In the genomic region with DNA sequence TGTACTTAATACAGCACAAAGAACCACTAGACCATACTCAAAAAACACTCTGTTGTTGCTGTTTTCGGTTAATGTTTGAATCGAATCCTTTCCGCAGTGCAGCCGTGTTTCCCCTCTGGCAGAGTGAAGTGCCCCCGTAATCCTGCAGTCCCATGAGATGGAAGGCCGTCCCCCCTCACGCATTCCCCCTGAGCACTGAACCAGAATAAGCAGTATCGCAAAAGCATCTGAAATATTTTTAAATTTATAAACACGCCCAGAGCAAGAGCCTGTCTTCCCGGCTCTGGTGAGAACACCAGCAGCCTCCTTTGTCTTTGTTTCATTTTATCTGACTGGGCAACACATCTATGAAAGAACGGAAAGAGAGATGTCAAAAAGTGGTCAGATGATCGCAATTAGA, we compare ENCODE assay signal across 26 cellular contexts.
DNase-seq lines count a peak whose midpoint lies in the region; FAIRE-seq and TF ChIP-seq lines count a peak whose summit lies in the region.
"Had no signal": no experiment of that assay in that cellular context is flagged by ENCODE, and none has a peak within 500 bp of the region (broad histone marks: within the 10 kb centered on the region; RNA-seq: fewer than 3 reads in every experiment).

No MANE protein-coding gene starts in this region.

- H3K27ac ChIP-seq in brain microvascular endothelial cell, result no peak overlapping the region
- H3K27ac ChIP-seq: dorsolateral prefrontal cortex, SK-N-MC had no signal

- DNase-seq in HK-2 (ENCODE audit: unreplicated experiment) (peak; percentile 56), brain microvascular endothelial cell (no peak), kidney tubule cell (ENCODE audit: low spot score) (peak; percentile 58), retina (peak; percentile 84), HTR-8/SVneo (ENCODE audit: insufficient read length, low spot score) (no peak), NOMO-1 treated with DMSO at 0.1 percent for 48 hours (lab: John Stamatoyannopoulos, UW; ENCODE audit: unreplicated experiment) (no peak), anterior cingulate cortex (lab: John Stamatoyannopoulos, UW) (no peak)
- DNase-seq in activated CD4-positive, alpha-beta T cell treated with anti-CD3 and anti-CD28 coated beads for 48 hours, result no peak
- DNase-seq: activated CD4-positive, alpha-beta memory T cell treated with anti-CD3 and anti-CD28 coated beads for 36 hours; activated CD8-positive, alpha-beta memory T cell treated with anti-CD3 and anti-CD28 coated beads, Interleukin-2, amount 50 U/mL, for 48 hours; BE2C; CD8-positive, alpha-beta memory T cell; DMS153; dorsolateral prefrontal cortex; HCEC 1CT; kidney; NCI-H1417; NCI-H2029 treated with DMSO at 0.1 percent for 48 hours; NCI-H345; NCI-H774 had no signal

- peak overlapping the region; percentile 12 for H3K4me3 ChIP-seq in brain microvascular endothelial cell (ENCODE audit: low read depth, low read length)
- H3K4me3 ChIP-seq: K562, lung, SK-N-MC had no signal

- in situ Hi-C loops in brain microvascular endothelial cell (cut with HindIII; ENCODE audit: low pct_ligation_motif_present, low sequenced_read_pairs), result no loop called here

- no peaks in the 10 kb centered on the region for H3K27me3 ChIP-seq in brain microvascular endothelial cell (replicated peaks)
- H3K27me3 ChIP-seq: BE2C had no signal

- no peaks in the 10 kb centered on the region for H3K36me3 ChIP-seq in brain microvascular endothelial cell (replicated peaks)
- H3K36me3 ChIP-seq: BE2C had no signal

- no peak for FAIRE-seq in HTR-8/SVneo (lab: Jason Lieb, UNC)
- FAIRE-seq: endothelial cell of umbilical vein, G401.6, K562, kidney, TTC549 had no signal

- TF ChIP-seq CTCF in brain microvascular endothelial cell (IDR thresholded peaks at IDR 0.05; ENCODE audit: low read depth, low read length, missing control alignments), result no peak

Comparison
In these comparisons a context has a peak if more than half of its experiments do, and no peak if none do; other contexts are left out.
1. DNase-seq: peak in HK-2 (single experiment), kidney tubule cell (single experiment) and retina (single experiment); none in brain microvascular endothelial cell (single experiment), HTR-8/SVneo (single experiment), activated CD4-positive, alpha-beta T cell treated with anti-CD3 and anti-CD28 coated beads for 48 hours (single experiment), NOMO-1 treated with DMSO at 0.1 percent for 48 hours (single experiment) and anterior cingulate cortex (0 of 58).